8 cellular contexts compared by ENCODE assay signal in the genomic region with DNA sequence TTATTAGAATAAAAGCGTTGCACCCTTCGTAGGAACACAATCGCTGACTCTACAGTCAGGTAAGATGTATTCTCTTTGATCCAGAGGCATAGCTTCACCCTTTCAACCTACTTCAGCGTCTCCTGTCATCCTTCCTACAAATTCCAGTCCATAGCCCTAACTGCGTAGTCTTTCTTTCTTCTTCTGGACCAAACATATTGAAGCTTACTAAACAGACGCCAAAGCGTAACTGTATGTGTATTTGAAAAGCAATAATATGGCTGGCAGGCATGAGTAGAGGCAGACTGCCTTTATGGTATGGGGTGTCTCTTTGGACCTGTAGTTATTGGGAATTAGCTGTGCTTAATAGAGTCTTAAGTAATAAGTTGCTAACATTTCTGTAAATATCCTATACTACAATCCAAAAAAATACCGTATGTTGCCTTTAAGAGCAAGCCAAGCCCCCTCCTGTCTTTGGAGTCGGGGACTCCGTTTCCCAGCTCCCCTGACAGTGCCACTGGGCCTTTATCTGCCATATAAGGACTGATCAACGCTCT. TPM values are rescaled to one million over a fixed set of nuclear protein-coding genes. Genes with fewer than 3 reads are reported as not detected.
DNase-seq lines count a peak whose midpoint lies in the region; ATAC-seq and TF ChIP-seq lines count a peak whose summit lies in the region.

No MANE protein-coding gene starts in this region.

- peaks cover 28% of the 10 kb centered on the region for H3K36me3 Mint-ChIP-seq in activated T-cell treated with anti-CD3 and anti-CD28 coated beads, Interleukin-2, amount 50 U/mL, for 4 hours (ENCODE audit: insufficient read depth)
- peaks cover 36% of the 10 kb centered on the region for H3K36me3 Mint-ChIP-seq in activated naive CD8-positive, alpha-beta T cell treated with anti-CD3 and anti-CD28 coated beads, Interleukin-2, amount 10 ng/mL, durations not matched to agents 7 days and 5 days

- H3K27me3 ChIP-seq in left lung, result no peaks in the 10 kb centered on the region
- H3K27me3 ChIP-seq in tibial artery, result no peaks in the 10 kb centered on the region

- POLR2A ChIA-PET in activated naive CD8-positive, alpha-beta T cell treated with anti-CD3 and anti-CD28 coated beads, Interleukin-2, amount 10 ng/mL, durations not matched to agents 7 days and 5 days (lab: Charles Lee), result interaction anchor here (0.6 to 2.0 kb wide), 10 partner anchors 9 to 433 kb away, joined by 3 to 9 read pairs (median 4); a partner anchor contains a TSS

- H3K9me3 ChIP-seq in left lung (peaks cover 0 to 4% of the 10 kb centered on the region in 2 donors), tibial artery (peaks cover 0 to 14% (median 7%) of the 10 kb centered on the region in 3 donors)

- DNase-seq in activated T-cell treated with anti-CD3 and anti-CD28 coated beads, Interleukin-2, amount 50 U/mL, for 4 hours, result no peak
- DNase-seq in activated T-cell treated with anti-CD3 and anti-CD28 coated beads, Interleukin-2, amount 50 U/mL, for 48 hours, result no peak
- DNase-seq in activated naive CD8-positive, alpha-beta T cell treated with anti-CD3 and anti-CD28 coated beads, Interleukin-2, amount 10 ng/mL, durations not matched to agents 7 days and 5 days, result no peak
- DNase-seq in left lung (no peak), tibial artery (no peak), DMS114 treated with DMSO at 0.1 percent for 48 hours (lab: John Stamatoyannopoulos, UW; ENCODE audit: unreplicated experiment) (no peak)
- DNase-seq in activated effector memory CD4-positive, alpha-beta T cell treated with Interleukin-2 at 50 U/mL for 16 hours, result no peak

- H3K36me3 ChIP-seq in left lung, result peaks cover 0 to 6% of the 10 kb centered on the region in 2 donors
- H3K36me3 ChIP-seq in tibial artery, result peaks cover 19 to 24% (median 22%) of the 10 kb centered on the region in 3 donors

- TF ChIP-seq CTCF in left lung (IDR thresholded peaks at IDR 0.05), result no peak
- no peak for TF ChIP-seq CTCF in tibial artery (IDR thresholded peaks at IDR 0.05)

- H3K27me3 Mint-ChIP-seq in activated T-cell treated with anti-CD3 and anti-CD28 coated beads, Interleukin-2, amount 50 U/mL, for 4 hours (ENCODE audit: low read depth), result no peaks in the 10 kb centered on the region
- H3K27me3 Mint-ChIP-seq in activated naive CD8-positive, alpha-beta T cell treated with anti-CD3 and anti-CD28 coated beads, Interleukin-2, amount 10 ng/mL, durations not matched to agents 7 days and 5 days, result no peaks in the 10 kb centered on the region

- H3K27ac ChIP-seq in left lung (peak overlapping the region; percentile 84 to 85), tibial artery (peak overlapping the region; percentile 96 to 97)

- H3K4me3 ChIP-seq in left lung (peak overlapping the region; percentile 93 to 97), tibial artery (peak overlapping the region; percentile 90 to 96)

- peaks cover 27% of the 10 kb centered on the region for H3K4me1 Mint-ChIP-seq in activated T-cell treated with anti-CD3 and anti-CD28 coated beads, Interleukin-2, amount 50 U/mL, for 4 hours (ENCODE audit: low read depth)
- peaks cover 29% of the 10 kb centered on the region for H3K4me1 Mint-ChIP-seq in activated naive CD8-positive, alpha-beta T cell treated with anti-CD3 and anti-CD28 coated beads, Interleukin-2, amount 10 ng/mL, durations not matched to agents 7 days and 5 days

- H3K4me1 ChIP-seq in left lung, result peaks cover 13 to 20% of the 10 kb centered on the region in 2 donors
- H3K4me1 ChIP-seq in tibial artery, result peaks cover 0 to 18% (median 8%) of the 10 kb centered on the region in 4 donors

- peaks cover 15% of the 10 kb centered on the region for H3K9me3 Mint-ChIP-seq in activated T-cell treated with anti-CD3 and anti-CD28 coated beads, Interleukin-2, amount 50 U/mL, for 4 hours
- H3K9me3 Mint-ChIP-seq in activated naive CD8-positive, alpha-beta T cell treated with anti-CD3 and anti-CD28 coated beads, Interleukin-2, amount 10 ng/mL, durations not matched to agents 7 days and 5 days, result peaks cover 18% of the 10 kb centered on the region

- H3K27ac Mint-ChIP-seq in activated naive CD8-positive, alpha-beta T cell treated with anti-CD3 and anti-CD28 coated beads, Interleukin-2, amount 10 ng/mL, durations not matched to agents 7 days and 5 days, result peak overlapping the region; percentile 92

- ATAC-seq in activated T-cell treated with anti-CD3 and anti-CD28 coated beads, Interleukin-2, amount 50 U/mL, for 4 hours, result no peak
- ATAC-seq in activated naive CD8-positive, alpha-beta T cell treated with anti-CD3 and anti-CD28 coated beads, Interleukin-2, amount 10 ng/mL, durations not matched to agents 7 days and 5 days (ENCODE audit: low read depth), result no peak
- ATAC-seq in left lung, result no peak
- no peak for ATAC-seq in HG02973 (IDR thresholded peaks at IDR 0.05; ENCODE audit: unreplicated experiment)

- peak overlapping the region; percentile 95 for H3K4me3 Mint-ChIP-seq in activated T-cell treated with anti-CD3 and anti-CD28 coated beads, Interleukin-2, amount 50 U/mL, for 4 hours
- H3K4me3 Mint-ChIP-seq in activated naive CD8-positive, alpha-beta T cell treated with anti-CD3 and anti-CD28 coated beads, Interleukin-2, amount 10 ng/mL, durations not matched to agents 7 days and 5 days, result peak overlapping the region; percentile 94

- intact Hi-C loops in left lung (cut with DNase I) (no loop called here), tibial artery (cut with DNase I; ENCODE audit: low total_unique reads) (no loop called here)

RNA-seq across cellular contexts. Expression of a gene that starts 0.4 kb away (rescaled TPM):
- total RNA-seq in activated T-cell treated with anti-CD3 and anti-CD28 coated beads, Interleukin-2, amount 50 U/mL, for 4 hours, result 10 to 100 TPM in 1 of 3 donors, 1 to 10 TPM in 2; 6.3 to 10.7 (median 8.7) TPM
- total RNA-seq in activated naive CD8-positive, alpha-beta T cell treated with anti-CD3 and anti-CD28 coated beads, Interleukin-2, amount 10 ng/mL, durations not matched to agents 7 days and 5 days, result 10 to 100 TPM; 50.2 to 55.0 TPM
- 10 to 100 TPM; 13.8 to 17.1 TPM for total RNA-seq in left lung

RNA-seq across cellular contexts. Expression of a gene that starts 21.7 kb away (rescaled TPM):
- 10 to 100 TPM in 2 of 3 donors, 1 to 10 TPM in 1; 8.9 to 11.1 (median 10.8) TPM for total RNA-seq in activated T-cell treated with anti-CD3 and anti-CD28 coated beads, Interleukin-2, amount 50 U/mL, for 4 hours
- 10 to 100 TPM; 19.0 to 24.9 TPM for total RNA-seq in activated naive CD8-positive, alpha-beta T cell treated with anti-CD3 and anti-CD28 coated beads, Interleukin-2, amount 10 ng/mL, durations not matched to agents 7 days and 5 days
- total RNA-seq in left lung, result 1 to 10 TPM; 8.9 to 9.3 TPM

RNA-seq across cellular contexts. Expression of a gene that starts 25.9 kb away (rescaled TPM):
- total RNA-seq in activated T-cell treated with anti-CD3 and anti-CD28 coated beads, Interleukin-2, amount 50 U/mL, for 4 hours, result 1 to 10 TPM; 1.8 to 4.5 (median 3.3) TPM
- 10 to 100 TPM; 13.2 to 13.6 TPM for total RNA-seq in activated naive CD8-positive, alpha-beta T cell treated with anti-CD3 and anti-CD28 coated beads, Interleukin-2, amount 10 ng/mL, durations not matched to agents 7 days and 5 days
- 1 to 10 TPM; 8.2 to 8.4 TPM for total RNA-seq in left lung

RNA-seq across cellular contexts. Expression of a gene that starts 25.9 kb away (rescaled TPM):
- total RNA-seq in activated T-cell treated with anti-CD3 and anti-CD28 coated beads, Interleukin-2, amount 50 U/mL, for 4 hours, result under 1 TPM; 0.63 to 0.76 (median 0.71) TPM
- total RNA-seq in activated naive CD8-positive, alpha-beta T cell treated with anti-CD3 and anti-CD28 coated beads, Interleukin-2, amount 10 ng/mL, durations not matched to agents 7 days and 5 days, result 1 to 10 TPM; 6.7 to 7.8 TPM
- 1 to 10 TPM; 2.3 to 3.0 TPM for total RNA-seq in left lung

RNA-seq across cellular contexts. Expression of a gene that starts 38.2 kb away (rescaled TPM):
- total RNA-seq in activated T-cell treated with anti-CD3 and anti-CD28 coated beads, Interleukin-2, amount 50 U/mL, for 4 hours, result 1 to 10 TPM; 3.3 to 4.5 (median 4.1) TPM
- 10 to 100 TPM; 15.3 to 15.4 TPM for total RNA-seq in activated naive CD8-positive, alpha-beta T cell treated with anti-CD3 and anti-CD28 coated beads, Interleukin-2, amount 10 ng/mL, durations not matched to agents 7 days and 5 days
- total RNA-seq in left lung, result 1 to 10 TPM; 7.7 to 7.8 TPM
